ENCODE assay signal across 8 cellular contexts in genomic region chr19:12940897-12941296, GRCh38. TPM values are rescaled to one million over a fixed set of nuclear protein-coding genes. Genes with fewer than 3 reads are reported as not detected.
DNase-seq lines count a peak whose midpoint lies in the region; ATAC-seq and TF ChIP-seq lines count a peak whose summit lies in the region.

No MANE protein-coding gene starts in this region.

- H2AFZ ChIP-seq in hepatocyte: no peak overlapping the region

- H3K9me3 ChIP-seq in hepatocyte (ENCODE audit: low read depth): no peaks in the 10 kb centered on the region

- H3K9me3 Mint-ChIP-seq in activated naive CD4-positive, alpha-beta T cell treated with anti-CD3 and anti-CD28 coated beads, Interleukin-2, amount 50 U/mL, for 24 hours: no peaks in the 10 kb centered on the region
- H3K9me3 Mint-ChIP-seq in activated CD4-positive, alpha-beta memory T cell treated with anti-CD3 and anti-CD28 coated beads, Interleukin-2, amount 10 ng/mL, durations not matched to agents 7 days and 5 days: no peaks in the 10 kb centered on the region
- no peaks in the 10 kb centered on the region for H3K9me3 Mint-ChIP-seq in type B pancreatic cell

- peak overlapping the region; percentile 10 for H3K27ac ChIP-seq in hepatocyte

- no peaks in the 10 kb centered on the region for H3K27me3 ChIP-seq in hepatocyte

- H3K4me2 ChIP-seq in hepatocyte: peak overlapping the region; percentile 90

- H4K20me1 ChIP-seq in hepatocyte (ENCODE audit: insufficient read depth, poor library complexity, severe bottlenecking): peaks cover 39% of the 10 kb centered on the region

- H3K4me1 Mint-ChIP-seq in activated naive CD4-positive, alpha-beta T cell treated with anti-CD3 and anti-CD28 coated beads, Interleukin-2, amount 50 U/mL, for 24 hours: peaks cover 57% of the 10 kb centered on the region
- peaks cover 76% of the 10 kb centered on the region for H3K4me1 Mint-ChIP-seq in activated CD4-positive, alpha-beta memory T cell treated with anti-CD3 and anti-CD28 coated beads, Interleukin-2, amount 10 ng/mL, durations not matched to agents 7 days and 5 days
- H3K4me1 Mint-ChIP-seq in type B pancreatic cell (ENCODE audit: unreplicated experiment): peaks cover 34% of the 10 kb centered on the region

- TF ChIP-seq CTCF in hepatocyte (IDR thresholded peaks at IDR 0.05; ENCODE audit: poor library complexity) (no peak), type B pancreatic cell (conservative IDR thresholded peaks at IDR 0.05) (no peak)

- H3K36me3 ChIP-seq in hepatocyte (replicated peaks; ENCODE audit: insufficient read depth, low read depth): no peaks in the 10 kb centered on the region

- H3K9me2 ChIP-seq in hepatocyte (replicated peaks; ENCODE audit: insufficient read depth): no peaks in the 10 kb centered on the region

- no peak for DNase-seq in activated naive CD4-positive, alpha-beta T cell (lab: John Stamatoyannopoulos, UW)
- DNase-seq in activated CD4-positive, alpha-beta memory T cell treated with anti-CD3 and anti-CD28 coated beads, Interleukin-2, amount 10 ng/mL, durations not matched to agents 7 days and 5 days: no peak
- DNase-seq in hepatocyte (ENCODE audit: low spot score) (no peak), type B pancreatic cell (ENCODE audit: extremely low spot score, unreplicated experiment) (no peak), GOT3 (lab: John Stamatoyannopoulos, UW) (no peak)

- peaks cover 48% of the 10 kb centered on the region for H3K79me2 ChIP-seq in hepatocyte

- POLR2A ChIA-PET in activated CD4-positive, alpha-beta memory T cell treated with anti-CD3 and anti-CD28 coated beads, Interleukin-2, amount 10 ng/mL, durations not matched to agents 7 days and 5 days (lab: Charles Lee): interaction anchor here (0.9 to 1.5 kb wide), 3 partner anchors 15 to 149 kb away, joined by 3 to 4 read pairs (median 3); partner anchors contain the start of genes GCDH and JUNB

- 87% methylated on average over 2 of the region's 2 CpGs for WGBS in hepatocyte (ENCODE audit: low lambda C conversion rate, missing lambda C conversion rate)

- peaks cover 43% of the 10 kb centered on the region for H3K4me1 ChIP-seq in hepatocyte (ENCODE audit: insufficient read depth)

- ATAC-seq in HG03571 (IDR thresholded peaks at IDR 0.05; ENCODE audit: unreplicated experiment): no peak
- no peak for ATAC-seq in HG03097 (IDR thresholded peaks at IDR 0.05; ENCODE audit: low FRiP score, unreplicated experiment)

- peak overlapping the region; percentile 88 for H3K27ac Mint-ChIP-seq in activated naive CD4-positive, alpha-beta T cell treated with anti-CD3 and anti-CD28 coated beads, Interleukin-2, amount 50 U/mL, for 24 hours
- peak overlapping the region; percentile 92 for H3K27ac Mint-ChIP-seq in activated CD4-positive, alpha-beta memory T cell treated with anti-CD3 and anti-CD28 coated beads, Interleukin-2, amount 10 ng/mL, durations not matched to agents 7 days and 5 days
- H3K27ac Mint-ChIP-seq in type B pancreatic cell: peak overlapping the region; percentile 98

- CTCF ChIA-PET in activated CD4-positive, alpha-beta memory T cell treated with anti-CD3 and anti-CD28 coated beads, Interleukin-2, amount 10 ng/mL, durations not matched to agents 7 days and 5 days (lab: Charles Lee): interaction anchor here (0.5 to 1.5 kb wide), 3 partner anchors 24 to 56 kb away, joined by 3 to 4 read pairs (median 4); no protein-coding TSS in a partner anchor

- no peak overlapping the region for H3K4me3 ChIP-seq in hepatocyte

- peak overlapping the region; percentile 98 for H3K4me3 Mint-ChIP-seq in activated naive CD4-positive, alpha-beta T cell treated with anti-CD3 and anti-CD28 coated beads, Interleukin-2, amount 50 U/mL, for 24 hours
- H3K4me3 Mint-ChIP-seq in activated CD4-positive, alpha-beta memory T cell treated with anti-CD3 and anti-CD28 coated beads, Interleukin-2, amount 10 ng/mL, durations not matched to agents 7 days and 5 days: peak overlapping the region; percentile 99
- peak overlapping the region; percentile 99 for H3K4me3 Mint-ChIP-seq in type B pancreatic cell

- H3K36me3 Mint-ChIP-seq in activated naive CD4-positive, alpha-beta T cell treated with anti-CD3 and anti-CD28 coated beads, Interleukin-2, amount 50 U/mL, for 24 hours: peaks cover 29% of the 10 kb centered on the region
- H3K36me3 Mint-ChIP-seq in activated CD4-positive, alpha-beta memory T cell treated with anti-CD3 and anti-CD28 coated beads, Interleukin-2, amount 10 ng/mL, durations not matched to agents 7 days and 5 days (ENCODE audit: low read depth): peaks cover 73% of the 10 kb centered on the region
- peaks cover 45% of the 10 kb centered on the region for H3K36me3 Mint-ChIP-seq in type B pancreatic cell

- H3K27me3 Mint-ChIP-seq in activated naive CD4-positive, alpha-beta T cell treated with anti-CD3 and anti-CD28 coated beads, Interleukin-2, amount 50 U/mL, for 24 hours: no peaks in the 10 kb centered on the region
- no peaks in the 10 kb centered on the region for H3K27me3 Mint-ChIP-seq in activated CD4-positive, alpha-beta memory T cell treated with anti-CD3 and anti-CD28 coated beads, Interleukin-2, amount 10 ng/mL, durations not matched to agents 7 days and 5 days
- H3K27me3 Mint-ChIP-seq in type B pancreatic cell: peaks cover 3% of the 10 kb centered on the region

RNA-seq across cellular contexts. Expression of gene CALR, which starts 2.5 kb away (rescaled TPM):
- 100 to 1,000 TPM; 640 to 660 TPM for total RNA-seq in activated CD4-positive, alpha-beta memory T cell treated with anti-CD3 and anti-CD28 coated beads, Interleukin-2, amount 10 ng/mL, durations not matched to agents 7 days and 5 days
- total RNA-seq in hepatocyte (1,414 and 1,442 TPM in 2 replicates), type B pancreatic cell (ENCODE audit: low replicate concordance) (1,188 and 1,294 TPM in 2 replicates)
- 915 and 922 TPM in 2 replicates for polyA plus RNA-seq in hepatocyte

RNA-seq across cellular contexts. Expression of gene RAD23A, which starts 4.8 kb away (rescaled TPM):
- 100 to 1,000 TPM; 119 to 123 TPM for total RNA-seq in activated CD4-positive, alpha-beta memory T cell treated with anti-CD3 and anti-CD28 coated beads, Interleukin-2, amount 10 ng/mL, durations not matched to agents 7 days and 5 days
- 64.5 and 65.8 TPM in 2 replicates for total RNA-seq in hepatocyte
- 130 and 140 TPM in 2 replicates for polyA plus RNA-seq in hepatocyte
- total RNA-seq in type B pancreatic cell (ENCODE audit: low replicate concordance): 77.1 and 82.3 TPM in 2 replicates

RNA-seq across cellular contexts. Expression of gene FARSA, which starts 7.4 kb away (rescaled TPM):
- total RNA-seq in activated CD4-positive, alpha-beta memory T cell treated with anti-CD3 and anti-CD28 coated beads, Interleukin-2, amount 10 ng/mL, durations not matched to agents 7 days and 5 days: 10 to 100 TPM; 72.4 to 74.9 TPM
- total RNA-seq in hepatocyte (36.2 and 45.6 TPM in 2 replicates), type B pancreatic cell (ENCODE audit: low replicate concordance) (67.5 and 68.5 TPM in 2 replicates)
- 86.5 and 95.3 TPM in 2 replicates for polyA plus RNA-seq in hepatocyte

RNA-seq across cellular contexts. Expression of gene GADD45GIP1, which starts 16.1 kb away (rescaled TPM):
- total RNA-seq in activated CD4-positive, alpha-beta memory T cell treated with anti-CD3 and anti-CD28 coated beads, Interleukin-2, amount 10 ng/mL, durations not matched to agents 7 days and 5 days: 10 to 100 TPM; 17.5 to 18.4 TPM
- 21.0 and 27.2 TPM in 2 replicates for total RNA-seq in hepatocyte
- polyA plus RNA-seq in hepatocyte: 106 and 109 TPM in 2 replicates
- 23.1 and 24.8 TPM in 2 replicates for total RNA-seq in type B pancreatic cell (ENCODE audit: low replicate concordance)

RNA-seq across cellular contexts. Expression of gene SYCE2, which starts 21.8 kb away (rescaled TPM):
- total RNA-seq in activated CD4-positive, alpha-beta memory T cell treated with anti-CD3 and anti-CD28 coated beads, Interleukin-2, amount 10 ng/mL, durations not matched to agents 7 days and 5 days: 1 to 10 TPM; 3.9 to 4.9 TPM
- total RNA-seq in hepatocyte (0.67 TPM in 1 of 2 replicates, not detected in the other), type B pancreatic cell (ENCODE audit: low replicate concordance) (1.8 TPM in 1 of 2 replicates, not detected in the other)
- 0.77 TPM in 1 of 2 replicates, not detected in the other for polyA plus RNA-seq in hepatocyte
